ENCODE assay signal across 1 cellular context in genomic region chr4:60432911-60433310, GRCh38.
TF ChIP-seq lines count a peak whose summit lies in the region.

No MANE protein-coding gene starts in this region.

TF ChIP-seq in H1, 55 proteins besides CTCF, POLR2A, EP300 and RAD21:
- no peak for TF ChIP-seq SAP30 (IDR thresholded peaks at IDR 0.05; ENCODE audit: insufficient read depth, insufficient replicate concordance, low read length)
- no peak for TF ChIP-seq ZNF274 (IDR thresholded peaks at IDR 0.05; ENCODE audit: borderline replicate concordance, extremely low read depth, low read length)
- no peak for TF ChIP-seq HDAC2 (IDR thresholded peaks at IDR 0.05; ENCODE audit: borderline replicate concordance in 1 of 2, low read depth in 2 of 2, low read length in 2 of 2)
